In the genomic region with DNA sequence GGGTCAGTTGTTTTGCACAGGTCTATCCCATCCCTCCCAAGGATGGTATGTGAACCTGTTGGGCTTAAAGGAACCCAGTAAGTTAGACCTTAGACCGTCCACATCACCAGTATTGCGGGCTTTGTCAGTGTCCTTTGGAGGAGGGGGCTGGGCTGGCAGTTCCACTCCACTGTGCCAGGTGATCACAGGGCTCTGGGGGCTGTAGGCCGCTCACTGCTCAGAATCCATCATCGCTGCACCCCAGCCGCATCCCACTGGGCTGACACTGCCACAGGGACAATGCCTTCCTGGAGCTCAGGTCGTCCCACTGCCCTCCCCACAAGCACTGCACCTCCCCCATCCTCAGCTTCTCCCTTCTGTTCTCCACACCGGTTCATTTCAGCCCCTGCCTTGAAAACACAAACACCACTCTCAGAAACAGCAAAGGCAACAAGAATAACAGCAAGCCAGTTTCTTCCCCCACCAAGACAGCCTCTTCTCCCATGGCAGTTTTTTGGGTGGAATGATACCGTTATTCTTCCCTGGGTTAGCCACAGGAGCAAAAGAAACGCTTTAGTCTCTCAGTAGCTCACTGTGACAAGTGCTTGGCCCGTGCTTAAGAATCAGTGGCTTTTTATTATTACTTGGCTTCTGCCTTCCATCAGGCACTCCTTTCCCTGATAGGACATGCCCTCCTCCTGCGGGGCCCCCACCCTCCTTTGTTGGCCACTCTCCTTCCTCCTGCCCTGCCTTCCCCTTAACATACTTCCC, we compare ENCODE assay signal across 2 cellular contexts.
TF ChIP-seq lines count a peak whose summit lies in the region.

No MANE protein-coding gene starts in this region.

TF ChIP-seq in HepG2, 621 proteins besides CTCF, POLR2A, EP300 and RAD21:
- peak; percentile 57; the same call in 1 of the 2 replicates for TF ChIP-seq ZNF281 (CRISPR knock-in tag; IDR thresholded peaks at IDR 0.05; ENCODE audit: borderline replicate concordance)
- no peak for TF ChIP-seq SRF (IDR thresholded peaks at IDR 0.05; ENCODE audit: low read depth, low read length)
- TF ChIP-seq FOXO4 (CRISPR knock-in tag; conservative IDR thresholded peaks at IDR 0.05), result 0 out of 2 replicates have a peak, but pooled peaks have one; percentile 16
- no peak for TF ChIP-seq HDAC2 (CRISPR knock-in tag; IDR thresholded peaks at IDR 0.05)
- TF ChIP-seq, protein P1, sequence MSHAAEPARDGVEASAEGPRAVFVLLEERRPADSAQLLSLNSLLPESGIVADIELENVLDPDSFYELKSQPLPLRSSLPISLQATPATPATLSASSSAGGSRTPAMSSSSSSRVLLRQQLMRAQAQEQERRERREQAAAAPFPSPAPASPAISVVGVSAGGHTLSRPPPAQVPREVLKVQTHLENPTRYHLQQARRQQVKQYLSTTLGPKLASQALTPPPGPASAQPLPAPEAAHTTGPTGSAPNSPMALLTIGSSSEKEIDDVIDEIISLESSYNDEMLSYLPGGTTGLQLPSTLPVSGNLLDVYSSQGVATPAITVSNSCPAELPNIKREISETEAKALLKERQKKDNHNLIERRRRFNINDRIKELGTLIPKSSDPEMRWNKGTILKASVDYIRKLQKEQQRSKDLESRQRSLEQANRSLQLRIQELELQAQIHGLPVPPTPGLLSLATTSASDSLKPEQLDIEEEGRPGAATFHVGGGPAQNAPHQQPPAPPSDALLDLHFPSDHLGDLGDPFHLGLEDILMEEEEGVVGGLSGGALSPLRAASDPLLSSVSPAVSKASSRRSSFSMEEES (CRISPR knock-in tag; IDR thresholded peaks at IDR 0.05), result no peak
- TF ChIP-seq PAWR (CRISPR knock-in tag; IDR thresholded peaks at IDR 0.05; ENCODE audit: borderline replicate concordance), result no peak
- no peak for TF ChIP-seq RBFOX2 (IDR thresholded peaks at IDR 0.05; ENCODE audit: low read depth, low read length)
TF ChIP-seq in HepG2: peak in this region for 2.

TF ChIP-seq in endothelial cell of umbilical vein, 7 proteins besides CTCF, POLR2A, EP300 and RAD21:
- TF ChIP-seq FOS (IDR thresholded peaks at IDR 0.05; ENCODE audit: borderline replicate concordance, insufficient read depth, low read length) (no peak), GATA2 (IDR thresholded peaks at IDR 0.05; ENCODE audit: insufficient read depth, insufficient read length, low read depth, low read length) (no peak), JUN (IDR thresholded peaks at IDR 0.05; ENCODE audit: borderline replicate concordance, insufficient read depth, insufficient read length, low read depth) (no peak), POLR2AphosphoS5 (IDR thresholded peaks at IDR 0.05; ENCODE audit: insufficient read depth, low read depth, low read length) (no peak), MYC (IDR thresholded peaks at IDR 0.05; ENCODE audit: low read depth, low read length) (no peak), EZH2 (IDR thresholded peaks at IDR 0.05; ENCODE audit: borderline replicate concordance, low read depth, low read length, severe bottlenecking) (no peak)
- TF ChIP-seq, protein P2, sequence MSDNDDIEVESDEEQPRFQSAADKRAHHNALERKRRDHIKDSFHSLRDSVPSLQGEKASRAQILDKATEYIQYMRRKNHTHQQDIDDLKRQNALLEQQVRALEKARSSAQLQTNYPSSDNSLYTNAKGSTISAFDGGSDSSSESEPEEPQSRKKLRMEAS (IDR thresholded peaks at IDR 0.05; ENCODE audit: insufficient read depth, insufficient read length), result no peak
TF ChIP-seq in endothelial cell of umbilical vein: peak in this region for 0.
